ENCODE assay signal across 13 cellular contexts in genomic region chr2:1887915-1888314, GRCh38.
A peak's percentile ranks its signal among the peaks of the same experiment; 100 is the strongest.
DNase-seq lines count a peak whose midpoint lies in the region; ATAC-seq and TF ChIP-seq lines count a peak whose summit lies in the region.
"Had no signal": no experiment of that assay in that cellular context is flagged by ENCODE, and none has a peak within 500 bp of the region (broad histone marks: within the 10 kb centered on the region; RNA-seq: fewer than 3 reads in every experiment).

No MANE protein-coding gene starts in this region.

- peaks cover 2% of the 10 kb centered on the region for H3K27me3 Mint-ChIP-seq in glutamatergic neuron (ENCODE audit: unreplicated experiment)

- no peaks in the 10 kb centered on the region for H3K4me1 ChIP-seq in left lung

- CTCF ChIA-PET in RWPE1 (lab: Yijun Ruan, JAX), result no interaction called here

- in situ Hi-C loops in ACHN (cut with HindIII; ENCODE audit: low pct_ligation_motif_present, low pct_unique_long_range_greater_than_20kb, low sequenced_read_pairs) (no loop called here), GM13977 (cut with MboI; ENCODE audit: low pct_unique_long_range_greater_than_20kb, low sequenced_read_pairs, unreplicated experiment) (no loop called here)

- peaks cover 0 to 52% of the 10 kb centered on the region in 2 donors for H3K27me3 ChIP-seq in left lung

- DNase-seq in ACHN (peak; percentile 39), GM13977 (ENCODE audit: low spot score) (no peak), RWPE1 (ENCODE audit: low spot score) (peak; percentile 18), glutamatergic neuron (no peak), AG08396 (ENCODE audit: low spot score) (no peak), germinal center (ENCODE audit: low spot score) (no peak), left lung (no peak)
- DNase-seq in stimulated activated CD4-positive, alpha-beta T cell treated with anti-CD3 and anti-CD28 coated beads, Interleukin-15, amount 100 ng/mL, for 24 hours, result no peak
- DNase-seq: activated T-cell treated with anti-CD3 and anti-CD28 coated beads, Interleukin-2, amount 50 U/mL, for 48 hours; effector memory CD4-positive, alpha-beta T cell; left ventricle myocardium superior; NCI-H1092; T-helper 17 cell had no signal

- TF ChIP-seq CTCF in GM13977 (IDR thresholded peaks at IDR 0.05; ENCODE audit: extremely low read depth, insufficient read depth, missing control alignments) (peak; percentile 34), RWPE1 (conservative IDR thresholded peaks at IDR 0.05; ENCODE audit: low read depth) (peak; percentile 14; the same call in 1 of the 2 replicates), glutamatergic neuron (IDR thresholded peaks at IDR 0.05; ENCODE audit: partially characterized antibody, unreplicated experiment) (peak; percentile 44), left lung (IDR thresholded peaks at IDR 0.05) (no peak)

- no peaks in the 10 kb centered on the region for H3K36me3 Mint-ChIP-seq in glutamatergic neuron (ENCODE audit: unreplicated experiment)

- H3K27ac Mint-ChIP-seq in glutamatergic neuron (ENCODE audit: unreplicated experiment), result no peak overlapping the region
- H3K27ac Mint-ChIP-seq: T-helper 17 cell had no signal

- H3K4me3 ChIP-seq in left lung, result no peak overlapping the region

- H3K36me3 ChIP-seq in left lung, result no peaks in the 10 kb centered on the region

- intact Hi-C loops in left lung (cut with DNase I), result no loop called here

- POLR2A ChIA-PET in RWPE1 (lab: Yijun Ruan, JAX; ENCODE audit: low non-redundant PET), result no interaction called here

- H3K27ac ChIP-seq in RWPE1 (no peak overlapping the region), left lung (no peak overlapping the region)

- no peak for ATAC-seq in left lung
- ATAC-seq: left ventricle myocardium superior, T-helper 17 cell had no signal

- peaks cover 9% of the 10 kb centered on the region for H3K4me1 Mint-ChIP-seq in glutamatergic neuron (ENCODE audit: low read depth, unreplicated experiment)
- H3K4me1 Mint-ChIP-seq: T-helper 17 cell had no signal

- no peak overlapping the region for H3K4me3 Mint-ChIP-seq in glutamatergic neuron (ENCODE audit: unreplicated experiment)
- H3K4me3 Mint-ChIP-seq: T-helper 17 cell had no signal

- H3K9me3 ChIP-seq in left lung, result no peaks in the 10 kb centered on the region

- H3K9me3 Mint-ChIP-seq in glutamatergic neuron (ENCODE audit: unreplicated experiment), result no peaks in the 10 kb centered on the region

Comparison
In these comparisons a context has a peak if more than half of its experiments do, and no peak if none do; other contexts are left out.
1. DNase-seq: peak in ACHN (single experiment) and RWPE1 (single experiment); none in GM13977 (single experiment), glutamatergic neuron (single experiment), AG08396 (single experiment), stimulated activated CD4-positive, alpha-beta T cell treated with anti-CD3 and anti-CD28 coated beads, Interleukin-15, amount 100 ng/mL, for 24 hours (single experiment), germinal center (single experiment) and left lung (0 of 2).
2. CTCF ChIP-seq: peak in GM13977 (single experiment), RWPE1 (single experiment) and glutamatergic neuron (single experiment); none in left lung (0 of 2).